Comparison of ENCODE assay signal across 2 cellular contexts in the genomic region with DNA sequence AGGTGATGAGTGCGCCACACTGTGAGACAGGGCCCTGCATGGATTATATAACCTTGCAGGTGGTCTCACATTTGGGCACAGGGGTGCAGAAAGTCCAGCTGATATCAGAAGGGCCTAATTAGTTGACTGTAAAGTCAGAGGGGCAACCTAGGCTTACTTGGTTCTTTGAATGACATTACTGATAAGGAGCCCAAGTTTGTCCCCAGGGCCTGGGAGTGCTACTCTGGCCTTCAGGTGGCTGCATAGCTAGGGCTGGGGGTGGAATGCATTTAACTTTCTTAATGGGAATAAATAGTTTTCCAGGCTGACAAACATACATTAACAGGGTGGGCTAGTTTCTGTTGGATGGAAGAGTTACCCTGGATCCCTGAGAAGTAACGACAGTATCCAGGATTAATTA.
TF ChIP-seq lines count a peak whose summit lies in the region.

No MANE protein-coding gene starts in this region.

TF ChIP-seq in A549, 52 proteins besides CTCF, POLR2A, EP300 and RAD21:
- TF ChIP-seq ESRRA (IDR thresholded peaks at IDR 0.05; ENCODE audit: borderline replicate concordance, low read length) (no peak), ZNF302 (CRISPR knock-in tag; IDR thresholded peaks at IDR 0.05) (no peak), HDAC2 (IDR thresholded peaks at IDR 0.05) (no peak), USF2 (IDR thresholded peaks at IDR 0.05) (no peak), CHD4 (IDR thresholded peaks at IDR 0.05; ENCODE audit: borderline replicate concordance) (no peak)
- TF ChIP-seq, protein P1, sequence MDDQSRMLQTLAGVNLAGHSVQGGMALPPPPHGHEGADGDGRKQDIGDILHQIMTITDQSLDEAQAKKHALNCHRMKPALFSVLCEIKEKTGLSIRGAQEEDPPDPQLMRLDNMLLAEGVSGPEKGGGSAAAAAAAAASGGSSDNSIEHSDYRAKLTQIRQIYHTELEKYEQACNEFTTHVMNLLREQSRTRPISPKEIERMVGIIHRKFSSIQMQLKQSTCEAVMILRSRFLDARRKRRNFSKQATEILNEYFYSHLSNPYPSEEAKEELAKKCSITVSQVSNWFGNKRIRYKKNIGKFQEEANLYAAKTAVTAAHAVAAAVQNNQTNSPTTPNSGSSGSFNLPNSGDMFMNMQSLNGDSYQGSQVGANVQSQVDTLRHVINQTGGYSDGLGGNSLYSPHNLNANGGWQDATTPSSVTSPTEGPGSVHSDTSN (IDR thresholded peaks at IDR 0.05): no peak

TF ChIP-seq in K562, 482 proteins besides CTCF, POLR2A, EP300 and RAD21:
- TF ChIP-seq FOXM1 (IDR thresholded peaks at IDR 0.05; ENCODE audit: low read depth) (no peak), FOXM1 (CRISPR knock-in tag; IDR thresholded peaks at IDR 0.05; ENCODE audit: low read depth) (no peak), TRIM25 (IDR thresholded peaks at IDR 0.05; ENCODE audit: borderline replicate concordance) (no peak), CCAR2 (IDR thresholded peaks at IDR 0.05; ENCODE audit: low read depth, low read length) (no peak), ZKSCAN8 (CRISPR knock-in tag; IDR thresholded peaks at IDR 0.05) (no peak)
